In the genomic region with DNA sequence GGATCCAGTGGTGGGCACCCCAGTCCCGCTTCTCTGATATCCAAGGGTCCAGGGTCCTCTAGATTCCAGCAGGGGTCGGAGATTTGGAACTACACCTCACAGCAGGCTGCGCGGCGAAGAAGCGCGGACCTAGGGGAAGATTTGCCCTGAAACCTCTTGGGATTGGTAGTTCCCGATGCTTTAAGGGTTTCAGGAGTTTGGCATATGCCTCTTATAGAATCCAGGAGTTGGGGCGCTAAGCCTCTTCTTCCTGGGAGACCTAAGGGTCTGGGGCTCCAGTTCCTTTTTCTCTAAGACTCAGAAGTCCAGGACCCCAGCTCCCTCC, we compare ENCODE assay signal across 8 cellular contexts. TPM values are rescaled to one million over a fixed set of nuclear protein-coding genes. Genes with fewer than 3 reads are reported as not detected.
A peak's percentile ranks its signal among the peaks of the same experiment; 100 is the strongest.
DNase-seq lines count a peak whose midpoint lies in the region; ATAC-seq and TF ChIP-seq lines count a peak whose summit lies in the region.

No MANE protein-coding gene starts in this region.

- H3K4me1 ChIP-seq in BE2C (peaks cover 3% of the 10 kb centered on the region; the same call in 1 of the 2 replicates), HUES64 (ENCODE audit: insufficient read depth, low read length) (no peaks in the 10 kb centered on the region; the same call in 1 of the 2 replicates)

- H3K27me3 ChIP-seq in BE2C: no peaks in the 10 kb centered on the region
- H3K27me3 ChIP-seq in HUES64 (ENCODE audit: insufficient read depth, low read length): no peaks in the 10 kb centered on the region

- H3K27ac Mint-ChIP-seq in naive B cell: peak overlapping the region in 5 of 6 donors; percentile 33 to 98 (median 96)

- peak overlapping the region; percentile 63 for H3K9ac ChIP-seq in HUES64 (ENCODE audit: low read depth, low read length)

- no peak for DNase-seq in BE2C
- DNase-seq in cardiac fibroblast (ENCODE audit: low read depth in 2 of 2): no peak
- DNase-seq in naive B cell: no peak
- no peak for DNase-seq in stimulated activated naive CD4-positive, alpha-beta T cell (lab: John Stamatoyannopoulos, UW)
- no peak for DNase-seq in HPDE6-E6E7 (ENCODE audit: extremely low spot score)
- DNase-seq in RKO (ENCODE audit: low spot score): no peak

- H3K36me3 ChIP-seq in BE2C: peaks cover 9% of the 10 kb centered on the region; the same call in 1 of the 2 replicates
- H3K36me3 ChIP-seq in HUES64 (ENCODE audit: insufficient read depth, low read length): peaks cover 47% of the 10 kb centered on the region

- peak overlapping the region; percentile 93 to 99 (median 98) for H3K4me3 Mint-ChIP-seq in naive B cell

- peaks cover 32 to 42% (median 42%) of the 10 kb centered on the region in 3 donors for H3K4me1 Mint-ChIP-seq in naive B cell

- H3K36me3 Mint-ChIP-seq in naive B cell: peaks cover 0 to 8% of the 10 kb centered on the region in 2 donors

- H3K4me3 ChIP-seq in BE2C (ENCODE audit: low read depth, low read length) (peak overlapping the region; percentile 87), HUES64 (ENCODE audit: low read length) (peak overlapping the region; percentile 69), cardiac fibroblast (replicated peaks in 1 of 2; ENCODE audit: low read depth in 2 of 2, low read length in 2 of 2) (peak overlapping the region; percentile 72 to 88)

- WGBS in HUES64: 0% methylated on average over 9 of the region's 9 CpGs

- H3K9me3 Mint-ChIP-seq in naive B cell: no peaks in the 10 kb centered on the region

- peak; percentile 1 to 7 for ATAC-seq in naive B cell (ENCODE audit: low read depth in 2 of 2)
- ATAC-seq in HG03354 (IDR thresholded peaks at IDR 0.05; ENCODE audit: poor library complexity, severe bottlenecking, unreplicated experiment): no peak

- H3K27me3 Mint-ChIP-seq in naive B cell: no peaks in the 10 kb centered on the region

- peak overlapping the region; percentile 58; the same call in 1 of the 2 replicates for H3K27ac ChIP-seq in HUES64 (ENCODE audit: low read depth, low read length)

- H3K9me3 ChIP-seq in BE2C (no peaks in the 10 kb centered on the region), HUES64 (ENCODE audit: insufficient read depth, low read depth, low read length) (no peaks in the 10 kb centered on the region)

- 0 out of 2 replicates have a peak, but pooled peaks have one; percentile 6 for TF ChIP-seq CTCF in BE2C (IDR thresholded peaks at IDR 0.05; ENCODE audit: low read depth, low read length)
- TF ChIP-seq CTCF in cardiac fibroblast (IDR thresholded peaks at IDR 0.05; ENCODE audit: low read depth, low read length): no peak

RNA-seq across cellular contexts. Expression of gene BCL2L12, which starts 0.3 kb away (rescaled TPM):
- polyA plus RNA-seq in BE2C (2012; ENCODE audit: insufficient read depth, insufficient read length, low read depth): 9.4 TPM
- 107 TPM for polyA plus RNA-seq in HUES64 (2013, experiment 1 of 2)
- polyA plus RNA-seq in HUES64 (2013, experiment 2 of 2): 100 TPM
- 10 to 100 TPM in 4 of 6 donors, 1 to 10 TPM in 2; 8.0 to 12.7 (median 10.6) TPM for polyA plus RNA-seq in naive B cell (ENCODE audit: low read depth in 6 of 6)

RNA-seq across cellular contexts. Expression of gene IRF3, which starts 0.4 kb away (rescaled TPM):
- polyA plus RNA-seq in BE2C (2012; ENCODE audit: insufficient read depth, insufficient read length, low read depth): 57.1 TPM
- 64.1 TPM for polyA plus RNA-seq in HUES64 (2013, experiment 1 of 2)
- polyA plus RNA-seq in HUES64 (2013, experiment 2 of 2): 57.6 TPM
- polyA plus RNA-seq in naive B cell (ENCODE audit: low read depth in 6 of 6): 10 to 100 TPM; 39.3 to 60.5 (median 52.4) TPM

RNA-seq across cellular contexts. Expression of gene PRMT1, which starts 11.0 kb away (rescaled TPM):
- 665 TPM for polyA plus RNA-seq in BE2C (2012; ENCODE audit: insufficient read depth, insufficient read length, low read depth)
- 545 TPM for polyA plus RNA-seq in HUES64 (2013, experiment 1 of 2)
- polyA plus RNA-seq in HUES64 (2013, experiment 2 of 2): 504 TPM
- 100 to 1,000 TPM; 175 to 363 (median 192) TPM for polyA plus RNA-seq in naive B cell (ENCODE audit: low read depth in 6 of 6)

RNA-seq across cellular contexts. Expression of gene ADM5, which starts 23.3 kb away (rescaled TPM):
- polyA plus RNA-seq in BE2C (2012; ENCODE audit: insufficient read depth, insufficient read length, low read depth): 3.8 TPM
- polyA plus RNA-seq in HUES64 (2013, experiment 1 of 2): 5.7 TPM
- 3.1 TPM for polyA plus RNA-seq in HUES64 (2013, experiment 2 of 2)
- polyA plus RNA-seq in naive B cell (ENCODE audit: low read depth in 6 of 6): under 1 TPM in 4 of 6 donors, not detected in 2; 0.19 to 0.47 (median 0.26) TPM

RNA-seq across cellular contexts. Expression of gene SCAF1, which starts 24.1 kb away (rescaled TPM):
- 86.5 TPM for polyA plus RNA-seq in BE2C (2012; ENCODE audit: insufficient read depth, insufficient read length, low read depth)
- polyA plus RNA-seq in HUES64 (2013, experiment 1 of 2): 36.3 TPM
- polyA plus RNA-seq in HUES64 (2013, experiment 2 of 2): 36.0 TPM
- 1 to 10 TPM in 3 of 6 donors, under 1 TPM in 2, not detected in 1; 0.84 to 2.9 (median 1.1) TPM for polyA plus RNA-seq in naive B cell (ENCODE audit: low read depth in 6 of 6)
